ENCODE assay signal across 1 cellular context in genomic region chr6:52284460-52285173, GRCh38.
TF ChIP-seq lines count a peak whose summit lies in the region.

Gene MCM3, minus strand, starts transcription at chr6:52284742. Its CDS starts 68 bp downstream, at chr6:52284674.

TF ChIP-seq in HepG2, 621 proteins besides CTCF, POLR2A, EP300 and RAD21 (continued from another document and continues in another):
- TF ChIP-seq BORCS8-MEF2B (CRISPR knock-in tag; IDR thresholded peaks at IDR 0.05) (peak; percentile 99), LBX2 (CRISPR knock-in tag; IDR thresholded peaks at IDR 0.05; ENCODE audit: borderline replicate concordance) (0 out of 2 replicates have a peak, but pooled peaks have one; percentile 24), CREB1 (IDR thresholded peaks at IDR 0.05) (peak; percentile 88), CREB1 (CRISPR knock-in tag; IDR thresholded peaks at IDR 0.05) (peak; percentile 96), KMT2A (CRISPR knock-in tag; IDR thresholded peaks at IDR 0.05) (peak; percentile 91; the same call in 1 of the 2 replicates), ZC3H13 (CRISPR knock-in tag; IDR thresholded peaks at IDR 0.05) (peak; percentile 95), ZNF790 (CRISPR knock-in tag; IDR thresholded peaks at IDR 0.05; ENCODE audit: borderline replicate concordance) (no peak), GMEB2 (CRISPR knock-in tag; IDR thresholded peaks at IDR 0.05; ENCODE audit: low read depth) (peak; percentile 71), CERS6 (CRISPR knock-in tag; IDR thresholded peaks at IDR 0.05) (no peak), MYNN (CRISPR knock-in tag; IDR thresholded peaks at IDR 0.05; ENCODE audit: low read depth) (no peak; the same call in 1 of the 2 replicates), ZNF557 (CRISPR knock-in tag; IDR thresholded peaks at IDR 0.05) (0 out of 2 replicates have a peak, but pooled peaks have one; percentile 41), GPN1 (CRISPR knock-in tag; IDR thresholded peaks at IDR 0.05; ENCODE audit: borderline replicate concordance) (no peak), ATF4 (CRISPR knock-in tag; IDR thresholded peaks at IDR 0.05) (peak in 1 of 2 experiments; percentile 65; a peak in 1 of 4 replicates), ATF3 (CRISPR knock-in tag; IDR thresholded peaks at IDR 0.05) (peak; percentile 45; the same call in 1 of the 2 replicates), GLI4 (CRISPR knock-in tag; IDR thresholded peaks at IDR 0.05; ENCODE audit: borderline replicate concordance) (no peak), ZNF143 (CRISPR knock-in tag; IDR thresholded peaks at IDR 0.05) (peak; percentile 97), EED (CRISPR knock-in tag; IDR thresholded peaks at IDR 0.05) (peak; percentile 91), NFAT5 (CRISPR knock-in tag; IDR thresholded peaks at IDR 0.05) (peak; percentile 72), PBX3 (CRISPR knock-in tag; IDR thresholded peaks at IDR 0.05; ENCODE audit: borderline replicate concordance) (no peak), ZNF335 (CRISPR knock-in tag; IDR thresholded peaks at IDR 0.05) (no peak), GZF1 (CRISPR knock-in tag; IDR thresholded peaks at IDR 0.05) (peak; percentile 70; the same call in 1 of the 2 replicates), ZNF484 (CRISPR knock-in tag; IDR thresholded peaks at IDR 0.05; ENCODE audit: borderline replicate concordance, low read depth) (no peak), ZNF30 (CRISPR knock-in tag; IDR thresholded peaks at IDR 0.05) (0 out of 2 replicates have a peak, but pooled peaks have one; percentile 84), ZNF839 (CRISPR knock-in tag; IDR thresholded peaks at IDR 0.05; ENCODE audit: borderline replicate concordance) (no peak; the same call in 1 of the 2 replicates), ZHX2 (IDR thresholded peaks at IDR 0.05; ENCODE audit: low read depth) (peak; percentile 52; the same call in 1 of the 2 replicates), ZHX2 (CRISPR knock-in tag; IDR thresholded peaks at IDR 0.05; ENCODE audit: borderline replicate concordance) (0 out of 2 replicates have a peak, but pooled peaks have one; percentile 25), ARID4A (CRISPR knock-in tag; IDR thresholded peaks at IDR 0.05; ENCODE audit: borderline replicate concordance) (peak; percentile 98), ARNT2 (CRISPR knock-in tag; IDR thresholded peaks at IDR 0.05; ENCODE audit: low read depth) (peak; percentile 99), POGK (CRISPR knock-in tag; conservative IDR thresholded peaks at IDR 0.05) (peak; percentile 90), ZBTB7A (CRISPR knock-in tag; IDR thresholded peaks at IDR 0.05) (no peak; the same call in 1 of the 2 replicates), ZNF33A (CRISPR knock-in tag; IDR thresholded peaks at IDR 0.05; ENCODE audit: borderline replicate concordance) (no peak; the same call in 1 of the 2 replicates)
